Comparison of ENCODE assay signal across 20 cellular contexts in the genomic region with DNA sequence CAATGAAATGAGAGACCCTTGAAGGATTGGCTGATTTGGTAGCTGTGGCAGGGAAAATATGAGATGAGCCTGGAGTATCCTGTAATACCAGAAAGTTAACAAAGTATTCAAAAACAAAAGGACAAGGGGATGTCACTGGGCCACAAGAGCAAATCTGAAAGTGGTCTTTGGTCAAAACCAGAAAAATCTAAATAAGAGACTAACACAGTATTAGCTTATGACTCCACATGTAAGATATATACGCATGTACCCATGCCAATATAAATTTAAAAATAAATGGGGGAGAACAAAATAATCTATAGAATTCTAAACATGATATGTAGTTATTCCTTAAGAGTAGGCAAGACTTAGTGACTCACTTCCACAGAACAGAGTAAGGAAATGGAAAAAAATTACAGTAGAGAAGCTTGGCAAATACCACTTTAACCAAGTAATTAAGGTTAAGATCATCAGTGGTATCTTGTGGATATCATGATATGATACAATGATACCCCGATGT.
"Had no signal": no experiment of that assay in that cellular context is flagged by ENCODE, and none has a peak within 500 bp of the region (broad histone marks: within the 10 kb centered on the region; RNA-seq: fewer than 3 reads in every experiment).

No MANE protein-coding gene starts in this region.

- H3K4me3 Mint-ChIP-seq: activated naive CD4-positive, alpha-beta T cell treated with anti-CD3 and anti-CD28 coated beads, Interleukin-2, amount 10 ng/mL, durations not matched to agents 7 days and 5 days; endodermal cell; nephron had no signal

- H3K27me3 ChIP-seq: breast epithelium, colonic mucosa, heart left ventricle, neutrophil, right atrium auricular region, spleen, tibial artery had no signal

- H3K4me3 ChIP-seq: breast epithelium, colonic mucosa, heart left ventricle, pancreas, psoas muscle, right atrium auricular region, spleen, tibial artery had no signal

- H3K4me1 ChIP-seq: breast epithelium, colonic mucosa, pancreas had no signal

- H3K9me3 ChIP-seq: colonic mucosa, neutrophil, pancreas had no signal

- FAIRE-seq: pancreas had no signal

- H3K36me3 ChIP-seq: breast epithelium, colonic mucosa, neutrophil, pancreas, right atrium auricular region, tibial artery had no signal

- H3K4me1 Mint-ChIP-seq: endodermal cell, nephron had no signal

- H3K27ac ChIP-seq: breast epithelium, colonic mucosa, epithelial cell of prostate, heart left ventricle, neutrophil, pancreas, psoas muscle, right atrium auricular region, spleen, tibial artery had no signal

- H3K27ac Mint-ChIP-seq: activated naive CD4-positive, alpha-beta T cell treated with anti-CD3 and anti-CD28 coated beads, Interleukin-2, amount 10 ng/mL, durations not matched to agents 7 days and 5 days; endodermal cell; nephron had no signal

- H3K27me3 Mint-ChIP-seq: activated naive CD4-positive, alpha-beta T cell treated with anti-CD3 and anti-CD28 coated beads, Interleukin-2, amount 10 ng/mL, durations not matched to agents 7 days and 5 days had no signal

- DNase-seq: activated CD4-positive, alpha-beta T cell treated with anti-CD3 and anti-CD28 coated beads, Interleukin-2, amount 50 U/mL, for 1 hour; activated naive CD4-positive, alpha-beta T cell treated with anti-CD3 and anti-CD28 coated beads, Interleukin-2, amount 10 ng/mL, durations not matched to agents 7 days and 5 days; colonic mucosa; endodermal cell; heart left ventricle; islet precursor cell; left cardiac atrium; midbrain; pancreas; psoas muscle; spleen; stimulated activated CD4-positive, alpha-beta T cell treated with anti-CD3 and anti-CD28 coated beads, Interleukin-4, amount 100 ng/mL, for 1 hour; stimulated activated naive CD4-positive, alpha-beta T cell treated with Interleukin-2 at 50 U/mL for 16 hours; T1000; tibial artery had no signal
